Comparison of ENCODE assay signal across 12 cellular contexts in genomic region chr12:27462151-27462694, GRCh38. TPM values are rescaled to one million over a fixed set of nuclear protein-coding genes. Genes with fewer than 3 reads are reported as not detected.
DNase-seq lines count a peak whose midpoint lies in the region; ATAC-seq, FAIRE-seq and TF ChIP-seq lines count a peak whose summit lies in the region.
"Had no signal": no experiment of that assay in that cellular context is flagged by ENCODE, and none has a peak within 500 bp of the region (broad histone marks: within the 10 kb centered on the region; RNA-seq: fewer than 3 reads in every experiment).

No MANE protein-coding gene starts in this region.

- peaks cover 3% of the 10 kb centered on the region; the same call in 1 of the 2 replicates for H3F3A ChIP-seq in PC-9 (ENCODE audit: insufficient read depth, low read depth)

- POLR2A ChIA-PET in PC-9 (lab: Charles Lee; ENCODE audit: unreplicated experiment): no interaction called here

- H3K4me3 Mint-ChIP-seq in endothelial cell (ENCODE audit: unreplicated experiment): no peak overlapping the region

- H3K27me3 ChIP-seq in PC-9 (ENCODE audit: insufficient read depth, low read depth): no peaks in the 10 kb centered on the region
- H3K27me3 ChIP-seq: body of pancreas, pancreas had no signal

- peaks cover 27% of the 10 kb centered on the region for H3K4me1 Mint-ChIP-seq in endothelial cell (ENCODE audit: unreplicated experiment)

- peak; percentile 49 for FAIRE-seq in HTR-8/SVneo (lab: Jason Lieb, UNC)
- FAIRE-seq: pancreas had no signal

- H2AFZ ChIP-seq in PC-9: no peak overlapping the region

- H3K9me3 ChIP-seq in PC-9 (ENCODE audit: insufficient read depth, low read depth): no peaks in the 10 kb centered on the region
- H3K9me3 ChIP-seq: body of pancreas, pancreas had no signal

- no peaks in the 10 kb centered on the region for H3K36me3 ChIP-seq in PC-9 (ENCODE audit: low read depth)
- H3K36me3 ChIP-seq: pancreas had no signal

- H3K9me2 ChIP-seq in PC-9 (ENCODE audit: insufficient read depth): no peaks in the 10 kb centered on the region

- no peak overlapping the region for H3K27ac Mint-ChIP-seq in endothelial cell (ENCODE audit: unreplicated experiment)

- DNase-seq in AG10803 (ENCODE audit: low read depth) (peak; percentile 31), HTR-8/SVneo (ENCODE audit: insufficient read length, low spot score) (peak; percentile 24), amniotic epithelial cell (ENCODE audit: low read depth) (peak; percentile 62), kidney tubule cell (ENCODE audit: low spot score) (peak; percentile 41), PC-9 (no peak), endothelial cell (ENCODE audit: low spot score) (no peak), NCI-H2171 treated with DMSO at 0.1 percent for 48 hours (lab: John Stamatoyannopoulos, UW) (no peak)
- DNase-seq: body of pancreas, DMS79, NCI-H69, pancreas had no signal

- H3K36me3 Mint-ChIP-seq in endothelial cell (ENCODE audit: low read depth, unreplicated experiment): no peaks in the 10 kb centered on the region

- H3K79me2 ChIP-seq in PC-9 (ENCODE audit: low read depth): no peaks in the 10 kb centered on the region

- BruUV-seq in PC-9 (replicated peaks; lab: Mats Ljungman, UMichigan): no TSS peak

- H3K27me3 Mint-ChIP-seq in endothelial cell (ENCODE audit: unreplicated experiment): peaks cover 3% of the 10 kb centered on the region

- intact Hi-C loops in PC-9 (cut with micrococcal nuclease; ENCODE audit: unreplicated experiment): no loop called here

- H3K27ac ChIP-seq in PC-9: no peak overlapping the region

- peaks cover 13% of the 10 kb centered on the region for H3K4me1 ChIP-seq in PC-9 (replicated peaks; ENCODE audit: insufficient read depth)
- H3K4me1 ChIP-seq: pancreas had no signal

- no peaks in the 10 kb centered on the region for H4K20me1 ChIP-seq in PC-9 (ENCODE audit: insufficient read depth)

- TF ChIP-seq CTCF in AG10803 (conservative IDR thresholded peaks at IDR 0.05; ENCODE audit: low read length) (no peak), PC-9 (conservative IDR thresholded peaks at IDR 0.05) (no peak), endothelial cell (IDR thresholded peaks at IDR 0.05; ENCODE audit: unreplicated experiment) (no peak)

- H3K4me3 ChIP-seq in AG10803 (ENCODE audit: low read length) (no peak overlapping the region), PC-9 (no peak overlapping the region)
- H3K4me3 ChIP-seq: body of pancreas, pancreas had no signal

- no peak overlapping the region for H3K4me2 ChIP-seq in PC-9

- H3K9me3 Mint-ChIP-seq in endothelial cell (ENCODE audit: unreplicated experiment): no peaks in the 10 kb centered on the region

- no peak for ATAC-seq in HG02884 (IDR thresholded peaks at IDR 0.05; ENCODE audit: unreplicated experiment)
- ATAC-seq: body of pancreas had no signal

- CTCF ChIA-PET in PC-9 (lab: Charles Lee): interaction anchor here (0.6 kb wide), 1 partner anchor 1291 kb away, joined by 3 read pairs; no protein-coding TSS in a partner anchor

RNA-seq across cellular contexts. Expression of gene SMCO2, which starts 15.7 kb away (rescaled TPM):
- total RNA-seq in PC-9 (2021) (1.9 and 3.7 TPM in 2 replicates), endothelial cell (ENCODE audit: unreplicated experiment) (0.46 TPM)
- total RNA-seq: body of pancreas had no signal

Comparison
In these comparisons a context has a peak if more than half of its experiments do, and no peak if none do; other contexts are left out.
1. DNase-seq: peak in AG10803 (single experiment), HTR-8/SVneo (single experiment), amniotic epithelial cell (single experiment) and kidney tubule cell (single experiment); none in PC-9 (0 of 2), endothelial cell (single experiment) and NCI-H2171 treated with DMSO at 0.1 percent for 48 hours (single experiment).